ENCODE assay signal across 10 cellular contexts in the genomic region with DNA sequence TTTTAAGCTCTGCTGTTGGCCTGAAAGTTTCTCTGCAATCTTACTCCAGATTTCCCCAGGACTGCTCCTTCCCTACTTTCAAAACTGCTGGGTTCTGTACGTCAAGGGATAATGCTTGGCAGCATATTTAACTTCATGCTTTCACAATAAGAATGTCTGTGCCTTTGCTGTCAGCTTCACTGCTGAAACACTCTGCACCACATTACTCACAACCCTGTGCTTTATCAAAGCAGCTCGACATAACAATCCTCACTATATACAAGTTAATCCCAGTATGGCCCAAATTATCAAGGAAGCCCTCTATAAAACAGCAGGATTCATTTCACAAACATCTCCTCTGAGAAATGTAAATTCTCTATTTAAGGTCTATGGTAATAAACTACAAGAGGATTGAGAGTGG. TPM values are rescaled to one million over a fixed set of nuclear protein-coding genes. Genes with fewer than 3 reads are reported as not detected.
DNase-seq lines count a peak whose midpoint lies in the region; ATAC-seq and TF ChIP-seq lines count a peak whose summit lies in the region.
"Had no signal": no experiment of that assay in that cellular context is flagged by ENCODE, and none has a peak within 500 bp of the region (broad histone marks: within the 10 kb centered on the region; RNA-seq: fewer than 3 reads in every experiment).

No MANE protein-coding gene starts in this region.

- no peaks in the 10 kb centered on the region for H3K27me3 ChIP-seq in mesenchymal stem cell (ENCODE audit: control insufficient read depth in 1 of 2, insufficient read depth in 1 of 2, low read length in 2 of 2)
- no peaks in the 10 kb centered on the region for H3K27me3 ChIP-seq in subcutaneous abdominal adipose tissue (ENCODE audit: control insufficient read depth in 5 of 5, insufficient read depth in 4 of 5, low read length in 5 of 5)

- H4K8ac ChIP-seq in mesenchymal stem cell (ENCODE audit: low read length), result no peak overlapping the region

- peaks cover 1% of the 10 kb centered on the region for H3K79me1 ChIP-seq in mesenchymal stem cell (replicated peaks; ENCODE audit: low read length, poor library complexity, severe bottlenecking)

- no peak for ATAC-seq in GM19455 (IDR thresholded peaks at IDR 0.05; ENCODE audit: unreplicated experiment)
- ATAC-seq in HG02588 (IDR thresholded peaks at IDR 0.05; ENCODE audit: unreplicated experiment), result no peak
- no peak for ATAC-seq in GM18858 (IDR thresholded peaks at IDR 0.05; ENCODE audit: unreplicated experiment)

- H2BK5ac ChIP-seq in mesenchymal stem cell (ENCODE audit: low read depth, low read length, poor library complexity, severe bottlenecking), result no peak overlapping the region

- H3K9me3 ChIP-seq in mesenchymal stem cell (ENCODE audit: control insufficient read depth, low read length) (no peaks in the 10 kb centered on the region), subcutaneous abdominal adipose tissue (ENCODE audit: control insufficient read depth in 5 of 5, low read length in 5 of 5) (no peaks in the 10 kb centered on the region)

- H3K27ac ChIP-seq in coronary artery (peak overlapping the region; percentile 33 to 41), mesenchymal stem cell (ENCODE audit: low read length, poor library complexity, severe bottlenecking) (peak overlapping the region; percentile 13), subcutaneous abdominal adipose tissue (ENCODE audit: low read depth, low read length) (peak overlapping the region; percentile 47)

- DNase-seq in HCEC 1CT, result peak; percentile 67
- DNase-seq in coronary artery (ENCODE audit: low spot score), result no peak
- DNase-seq in mesenchymal stem cell, result peak; percentile 92
- no peak for DNase-seq in activated T-cell treated with anti-CD3 and anti-CD28 coated beads, Interleukin-2, amount 50 U/mL, for 48 hours
- DNase-seq: amygdala, NCI-H1436 treated with DMSO at 0.1 percent for 48 hours had no signal

- H3K4me2 ChIP-seq in mesenchymal stem cell (ENCODE audit: low read length, poor library complexity, severe bottlenecking), result no peak overlapping the region

- no peak overlapping the region for H2BK12ac ChIP-seq in mesenchymal stem cell (ENCODE audit: low read length in 2 of 2)

- H2BK120ac ChIP-seq in mesenchymal stem cell (ENCODE audit: low read depth, low read length), result no peak overlapping the region

- H3K4me3 ChIP-seq in coronary artery, result no peak overlapping the region
- peak overlapping the region in 1 of 2 experiments; percentile 28 for H3K4me3 ChIP-seq in mesenchymal stem cell (ENCODE audit: insufficient read depth in 1 of 2, low read depth in 1 of 2, low read length in 2 of 2)
- H3K4me3 ChIP-seq in subcutaneous abdominal adipose tissue (ENCODE audit: low read depth in 1 of 5, low read length in 5 of 5), result no peak overlapping the region

- no peak overlapping the region for H2AK5ac ChIP-seq in mesenchymal stem cell (ENCODE audit: low read length, severe bottlenecking)

- H3K18ac ChIP-seq in mesenchymal stem cell (ENCODE audit: low read depth in 1 of 2, low read length in 2 of 2), result no peak overlapping the region

- no peak overlapping the region for H4K91ac ChIP-seq in mesenchymal stem cell (ENCODE audit: low read length)

- H2AFZ ChIP-seq in mesenchymal stem cell (ENCODE audit: low read depth, low read length), result no peak overlapping the region

- H3K14ac ChIP-seq in mesenchymal stem cell (ENCODE audit: low read length in 2 of 2), result no peak overlapping the region

- H3K36me3 ChIP-seq in mesenchymal stem cell (ENCODE audit: control insufficient read depth in 1 of 2, insufficient read depth in 2 of 2, low read depth in 1 of 2, low read length in 2 of 2) (peaks cover 29% of the 10 kb centered on the region in 2 experiments), subcutaneous abdominal adipose tissue (ENCODE audit: control insufficient read depth in 5 of 5, insufficient read depth in 5 of 5, low read length in 5 of 5) (peaks cover 0 to 20% (median 10%) of the 10 kb centered on the region in 5 donors)

- no peak for TF ChIP-seq CTCF in coronary artery (IDR thresholded peaks at IDR 0.05)

- no peak overlapping the region for H3K4ac ChIP-seq in mesenchymal stem cell (ENCODE audit: low read depth in 1 of 2, low read length in 2 of 2)

- H3K9ac ChIP-seq in mesenchymal stem cell (ENCODE audit: low read length) (peak overlapping the region; percentile 70), subcutaneous abdominal adipose tissue (ENCODE audit: low read length in 5 of 5) (peak overlapping the region in 1 of 5 donors; percentile 30)

- no peak overlapping the region for H2BK15ac ChIP-seq in mesenchymal stem cell (ENCODE audit: low read depth, poor library complexity, severe bottlenecking)

- no peak overlapping the region for H3K23ac ChIP-seq in mesenchymal stem cell (ENCODE audit: low read length in 2 of 2)

- H3K4me1 ChIP-seq in mesenchymal stem cell (ENCODE audit: control insufficient read depth, insufficient read depth, low read depth, low read length) (peaks cover 12% of the 10 kb centered on the region), subcutaneous abdominal adipose tissue (ENCODE audit: control insufficient read depth in 5 of 5, insufficient read depth in 5 of 5, low read length in 5 of 5) (peaks cover 7 to 78% (median 71%) of the 10 kb centered on the region in 5 donors)

- 9% methylated on average over 2 of the region's 2 CpGs for WGBS in mesenchymal stem cell

RNA-seq across cellular contexts. Expression of gene LATS2, which starts 17.5 kb away (rescaled TPM):
- 23.0 TPM for polyA plus RNA-seq in mesenchymal stem cell (2013, experiment 1 of 2)
- 23.1 TPM for polyA plus RNA-seq in mesenchymal stem cell (2013, experiment 2 of 2)

Comparison
In these comparisons a context has a peak if more than half of its experiments do, and no peak if none do; other contexts are left out.
1. DNase-seq: peak in HCEC 1CT (single experiment) and mesenchymal stem cell (single experiment); none in coronary artery (single experiment) and activated T-cell treated with anti-CD3 and anti-CD28 coated beads, Interleukin-2, amount 50 U/mL, for 48 hours (0 of 2).
2. Peak in every context shown above with its lines, with median percentiles within 50 percentile points of each other: H3K27ac ChIP-seq.